In the genomic region with DNA sequence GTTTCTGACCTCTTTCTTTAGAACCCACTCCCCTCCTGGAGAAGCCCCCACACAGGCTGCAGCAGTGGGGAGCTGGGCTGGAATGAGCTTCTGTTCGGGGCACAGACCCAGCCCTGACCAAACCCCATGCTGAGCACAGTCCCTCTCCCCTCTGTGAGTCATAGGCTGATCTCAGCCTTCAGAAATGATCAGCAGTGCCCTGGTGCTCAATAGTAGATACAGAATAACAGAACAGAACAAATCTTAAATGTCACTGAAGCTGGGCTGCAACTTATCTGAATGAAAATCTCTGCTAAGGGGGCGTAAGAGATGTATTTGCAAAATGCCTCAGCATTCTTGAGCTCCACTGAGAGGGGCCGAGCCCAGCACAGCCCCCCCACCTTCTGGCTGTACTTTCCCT, we compare ENCODE assay signal across 15 cellular contexts. TPM values are rescaled to one million over a fixed set of nuclear protein-coding genes. Genes with fewer than 3 reads are reported as not detected.
A peak's percentile ranks its signal among the peaks of the same experiment; 100 is the strongest.
DNase-seq lines count a peak whose midpoint lies in the region; ATAC-seq and TF ChIP-seq lines count a peak whose summit lies in the region.
"Had no signal": no experiment of that assay in that cellular context is flagged by ENCODE, and none has a peak within 500 bp of the region (broad histone marks: within the 10 kb centered on the region; RNA-seq: fewer than 3 reads in every experiment).

No MANE protein-coding gene starts in this region.

- no peak overlapping the region for H3K4me3 Mint-ChIP-seq in naive thymus-derived CD4-positive, alpha-beta T cell
- H3K4me3 Mint-ChIP-seq: H9 had no signal

- no peak for TF ChIP-seq POLR2A in prostate gland (IDR thresholded peaks at IDR 0.05)

- no peaks in the 10 kb centered on the region for H3K27me3 Mint-ChIP-seq in naive thymus-derived CD4-positive, alpha-beta T cell
- H3K27me3 Mint-ChIP-seq: naive B cell had no signal

- intact Hi-C loops in PC-3 (cut with micrococcal nuclease) (no loop called here), prostate gland (cut with DNase I) (no loop called here)
- intact Hi-C loops in naive thymus-derived CD4-positive, alpha-beta T cell (cut with micrococcal nuclease), result no loop called here

- no peak for TF ChIP-seq CTCF in PC-3 (conservative IDR thresholded peaks at IDR 0.05; ENCODE audit: low read depth, low read length)
- TF ChIP-seq CTCF in osteoblast (IDR thresholded peaks at IDR 0.05; ENCODE audit: extremely low read depth, low read depth, low read length), result no peak
- no peak for TF ChIP-seq CTCF in prostate gland (IDR thresholded peaks at IDR 0.05)

- H3K27ac ChIP-seq in PC-3 (ENCODE audit: low read length), result peak overlapping the region; percentile 47
- H3K27ac ChIP-seq in osteoblast (ENCODE audit: low read depth, low read length), result peak overlapping the region; percentile 73
- H3K27ac ChIP-seq in naive thymus-derived CD4-positive, alpha-beta T cell (ENCODE audit: low read depth, low read length), result no peak overlapping the region
- no peak overlapping the region for H3K27ac ChIP-seq in prostate gland

- H3K36me3 ChIP-seq in PC-3 (ENCODE audit: low read depth, low read length), result peaks cover 7% of the 10 kb centered on the region
- peaks cover 9% of the 10 kb centered on the region for H3K36me3 ChIP-seq in osteoblast (ENCODE audit: insufficient read depth, low read length)
- H3K36me3 ChIP-seq in naive thymus-derived CD4-positive, alpha-beta T cell (ENCODE audit: control insufficient read depth in 2 of 3, insufficient read depth in 3 of 3, low read length in 3 of 3), result peaks cover 0 to 25% (median 0%) of the 10 kb centered on the region in 3 experiments
- peaks cover 0 to 9% of the 10 kb centered on the region in 2 donors for H3K36me3 ChIP-seq in prostate gland

- H3K9me3 Mint-ChIP-seq in naive thymus-derived CD4-positive, alpha-beta T cell, result peaks cover 0 to 66% (median 21%) of the 10 kb centered on the region in 11 donors

- H3K27me3 ChIP-seq in PC-3 (ENCODE audit: low read length) (no peaks in the 10 kb centered on the region), osteoblast (ENCODE audit: insufficient read depth, low read length) (no peaks in the 10 kb centered on the region), prostate gland (replicated peaks; ENCODE audit: insufficient read depth) (no peaks in the 10 kb centered on the region)
- no peaks in the 10 kb centered on the region for H3K27me3 ChIP-seq in naive thymus-derived CD4-positive, alpha-beta T cell (ENCODE audit: control insufficient read depth in 2 of 2, insufficient read depth in 2 of 2, low read length in 2 of 2)

- H3F3A ChIP-seq in PC-3 (ENCODE audit: low read length, unreplicated experiment), result no peaks in the 10 kb centered on the region

- no peaks in the 10 kb centered on the region for H3K79me2 ChIP-seq in PC-3 (ENCODE audit: low read length)
- H3K79me2 ChIP-seq in osteoblast (ENCODE audit: insufficient read depth, low read length), result no peaks in the 10 kb centered on the region

- WGBS in prostate gland, result 77% methylated on average over 3 of the region's 3 CpGs

- no peaks in the 10 kb centered on the region for H3K4me1 Mint-ChIP-seq in naive thymus-derived CD4-positive, alpha-beta T cell

- H3K4me1 ChIP-seq in PC-3 (ENCODE audit: insufficient read depth, low read length), result peaks cover 19% of the 10 kb centered on the region
- peaks cover 17% of the 10 kb centered on the region for H3K4me1 ChIP-seq in osteoblast (ENCODE audit: insufficient read depth, low read length)
- no peaks in the 10 kb centered on the region for H3K4me1 ChIP-seq in naive thymus-derived CD4-positive, alpha-beta T cell (ENCODE audit: control insufficient read depth in 2 of 2, insufficient read depth in 2 of 2, low read length in 2 of 2)
- no peaks in the 10 kb centered on the region for H3K4me1 ChIP-seq in prostate gland (replicated peaks)

- H3K9ac ChIP-seq in PC-3 (ENCODE audit: low read length), result no peak overlapping the region

- ATAC-seq in PC-3, result peak; percentile 82
- ATAC-seq in naive thymus-derived CD4-positive, alpha-beta T cell, result no peak

- no peaks in the 10 kb centered on the region for H3K9me2 ChIP-seq in PC-3 (replicated peaks; ENCODE audit: low read length)

- CTCF ChIA-PET in PC-3 (lab: Charles Lee), result no interaction called here
- CTCF ChIA-PET in naive thymus-derived CD4-positive, alpha-beta T cell (lab: Charles Lee), result no interaction called here

- H2AFZ ChIP-seq in PC-3 (ENCODE audit: low read length) (no peak overlapping the region), osteoblast (ENCODE audit: low read length) (no peak overlapping the region)

- in situ Hi-C loops in Caki2 (cut with HindIII; ENCODE audit: low pct_unique_long_range_greater_than_20kb, low sequenced_read_pairs), result no loop called here

- H3K36me3 Mint-ChIP-seq in naive thymus-derived CD4-positive, alpha-beta T cell, result peaks cover 12 to 57% (median 39%) of the 10 kb centered on the region in 5 donors

- POLR2A ChIA-PET in PC-3 (lab: Charles Lee; ENCODE audit: unreplicated experiment), result no interaction called here
- POLR2A ChIA-PET in naive thymus-derived CD4-positive, alpha-beta T cell (lab: Charles Lee), result no interaction called here

- H3K4me3 ChIP-seq in PC-3 (ENCODE audit: low read length) (no peak overlapping the region), osteoblast (ENCODE audit: insufficient read depth, low read length) (peak overlapping the region; percentile 18), prostate gland (no peak overlapping the region)
- no peak overlapping the region for H3K4me3 ChIP-seq in naive thymus-derived CD4-positive, alpha-beta T cell (ENCODE audit: low read length)

- H3K9me3 ChIP-seq in PC-3 (ENCODE audit: low read length), result peaks cover 5% of the 10 kb centered on the region
- peaks cover 2% of the 10 kb centered on the region for H3K9me3 ChIP-seq in osteoblast (ENCODE audit: low read depth, low read length)
- H3K9me3 ChIP-seq in naive thymus-derived CD4-positive, alpha-beta T cell (ENCODE audit: control insufficient read depth in 2 of 3, low read length in 3 of 3), result peaks cover 0 to 12% (median 0%) of the 10 kb centered on the region in 3 experiments
- no peaks in the 10 kb centered on the region for H3K9me3 ChIP-seq in prostate gland

- H3K4me2 ChIP-seq in PC-3 (ENCODE audit: low read length), result peak overlapping the region; percentile 35
- H3K4me2 ChIP-seq in osteoblast (ENCODE audit: insufficient read depth, low read length), result peak overlapping the region; percentile 46

- no TSS peak for BruUV-seq in PC-3 (replicated peaks; lab: Mats Ljungman, UMichigan)

- DNase-seq in Caki2 (ENCODE audit: low read depth) (peak; percentile 19), PC-3 (peak; percentile 43), fibroblast of gingiva (ENCODE audit: low read depth) (peak; percentile 11), osteoblast (ENCODE audit: insufficient read length, low spot score, missing footprints) (peak; percentile 80), NCI-H1092 treated with DMSO at 0.1 percent for 48 hours (lab: John Stamatoyannopoulos, UW) (no peak), NOMO-1 (lab: John Stamatoyannopoulos, UW; ENCODE audit: unreplicated experiment in 2 of 2) (no peak), prostate gland (ENCODE audit: low spot score) (no peak)
- DNase-seq in naive thymus-derived CD4-positive, alpha-beta T cell, result no peak
- DNase-seq: activated CD4-positive, alpha-beta T cell treated with anti-CD3 and anti-CD28 coated beads for 48 hours; AML-193; H9; naive B cell; NK-92 treated with Interleukin-12 subunit alpha and Interleukin-12 subunit beta, amount 100 ng/mL, for 24 hours; SHP77; stimulated activated CD8-positive, alpha-beta memory T cell treated with anti-CD3 and anti-CD28 coated beads, Interleukin-4, amount 100 ng/mL, for 48 hours had no signal

- H4K20me1 ChIP-seq in PC-3 (ENCODE audit: low read length) (no peaks in the 10 kb centered on the region), osteoblast (ENCODE audit: insufficient read depth, low read length) (no peaks in the 10 kb centered on the region)

- no peak overlapping the region for H3K27ac Mint-ChIP-seq in naive thymus-derived CD4-positive, alpha-beta T cell

RNA-seq across cellular contexts. Expression of gene ZNF665, which starts 10.0 kb away (rescaled TPM):
- total RNA-seq in Caki2 (2014; rRNA removed; shearing (Covaris generic); ENCODE audit: low replicate concordance), result not detected in 2 replicates
- total RNA-seq in PC-3 (2014; rRNA removed), result 0.77 and 0.81 TPM in 2 replicates
- total RNA-seq in osteoblast, result 2.9 and 3.8 TPM in 2 replicates
- total RNA-seq in naive thymus-derived CD4-positive, alpha-beta T cell, result 1 to 10 TPM; 1.6 to 5.9 (median 3.3) TPM
- 10 to 100 TPM; 12.2 to 13.7 TPM for polyA plus RNA-seq in naive thymus-derived CD4-positive, alpha-beta T cell
- 10 to 100 TPM in 1 of 2 donors, 1 to 10 TPM in 1; 4.7 to 26.1 TPM for total RNA-seq in prostate gland

RNA-seq across cellular contexts. Expression of gene ZNF347, which starts 24.3 kb away (rescaled TPM):
- 0.54 and 5.2 TPM in 2 replicates for total RNA-seq in Caki2 (2014; rRNA removed; shearing (Covaris generic); ENCODE audit: low replicate concordance)
- 8.5 and 9.1 TPM in 2 replicates for total RNA-seq in PC-3 (2014; rRNA removed)
- 9.0 and 12.4 TPM in 2 replicates for total RNA-seq in osteoblast
- total RNA-seq in naive thymus-derived CD4-positive, alpha-beta T cell, result 10 to 100 TPM in 2 of 5 experiments, 1 to 10 TPM in 3; 3.3 to 26.9 (median 7.3) TPM
- polyA plus RNA-seq in naive thymus-derived CD4-positive, alpha-beta T cell, result 1 to 10 TPM; 6.5 to 9.5 TPM
- total RNA-seq in prostate gland, result 10 to 100 TPM in 1 of 2 donors, 1 to 10 TPM in 1; 9.3 to 14.4 TPM

RNA-seq across cellular contexts. Expression of gene ZNF415, which starts 50.4 kb away (rescaled TPM):
- not detected in 2 replicates for total RNA-seq in Caki2 (2014; rRNA removed; shearing (Covaris generic); ENCODE audit: low replicate concordance)
- total RNA-seq in PC-3 (2014; rRNA removed), result 1.3 and 5.2 TPM in 2 replicates
- total RNA-seq in osteoblast, result 7.6 and 11.2 TPM in 2 replicates
- total RNA-seq in naive thymus-derived CD4-positive, alpha-beta T cell, result 1 to 10 TPM in 2 of 5 experiments, under 1 TPM in 3; 0.58 to 2.1 (median 0.98) TPM
- polyA plus RNA-seq in naive thymus-derived CD4-positive, alpha-beta T cell, result 1 to 10 TPM; 2.2 to 3.6 TPM
- total RNA-seq in prostate gland, result 10 to 100 TPM; 13.7 to 22.8 TPM

Comparison
In these comparisons a context has a peak if more than half of its experiments do, and no peak if none do; other contexts are left out.
1. DNase-seq: peak in Caki2 (single experiment), PC-3 (single experiment), fibroblast of gingiva (single experiment) and osteoblast (single experiment); none in naive thymus-derived CD4-positive, alpha-beta T cell (0 of 9), NCI-H1092 treated with DMSO at 0.1 percent for 48 hours (single experiment), NOMO-1 (0 of 2) and prostate gland (single experiment).
2. H3K27ac ChIP-seq: peak in PC-3 (single experiment) and osteoblast (single experiment); none in naive thymus-derived CD4-positive, alpha-beta T cell (single experiment) and prostate gland (0 of 2).